In the genomic region with DNA sequence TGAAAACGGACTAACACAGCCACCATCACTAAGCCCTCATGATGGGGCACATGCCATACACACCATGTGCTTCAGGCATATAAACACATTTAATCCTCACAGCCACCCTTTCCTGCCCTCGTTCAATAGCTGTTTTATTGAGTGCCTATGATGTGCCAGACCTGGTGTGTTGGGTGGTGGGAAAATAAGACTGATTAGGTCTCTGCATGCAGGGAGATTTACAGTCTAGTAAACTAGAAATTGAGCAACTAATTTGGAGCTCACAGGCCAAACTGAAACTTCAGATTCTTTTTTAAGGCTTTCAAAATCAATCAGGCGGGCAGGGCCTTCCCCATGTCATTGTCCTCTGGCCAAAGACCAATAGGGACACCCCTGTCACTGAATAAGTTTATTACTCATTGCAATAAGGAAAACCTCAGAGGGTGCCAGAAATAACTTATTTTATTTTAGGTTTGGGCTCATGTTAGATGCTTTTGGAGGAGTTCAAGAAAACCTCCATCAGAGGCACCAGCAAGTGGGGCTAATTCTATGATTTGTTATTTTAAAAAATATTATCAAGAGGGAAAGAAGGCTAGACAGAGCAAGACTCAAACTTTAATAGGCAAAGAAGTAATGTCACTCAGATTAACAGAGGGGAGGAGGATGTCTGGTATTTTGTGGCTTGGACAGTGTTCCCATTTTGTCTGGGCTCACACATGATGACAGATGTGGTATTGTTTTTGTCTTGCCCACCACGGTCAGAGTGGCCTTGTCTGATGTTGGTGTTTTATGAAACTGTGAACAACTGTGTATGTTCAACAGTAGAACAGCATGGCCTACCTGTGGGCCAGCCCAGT, we compare ENCODE assay signal across 10 cellular contexts. TPM values are rescaled to one million over a fixed set of nuclear protein-coding genes. Genes with fewer than 3 reads are reported as not detected.
DNase-seq lines count a peak whose midpoint lies in the region; ATAC-seq, FAIRE-seq and TF ChIP-seq lines count a peak whose summit lies in the region.
"Had no signal": no experiment of that assay in that cellular context is flagged by ENCODE, and none has a peak within 500 bp of the region (broad histone marks: within the 10 kb centered on the region; RNA-seq: fewer than 3 reads in every experiment).

No MANE protein-coding gene starts in this region.

- peak overlapping the region; percentile 36 for H2AFZ ChIP-seq in GM12878 (ENCODE audit: control insufficient read depth, low read depth, low read length)

- no peak for TF ChIP-seq CTCF in GM12878 (IDR thresholded peaks at IDR 0.05 in 2 of 3, conservative IDR thresholded peaks at IDR 0.05 in 1 of 3; ENCODE audit: control insufficient read depth in 2 of 3, extremely low read depth in 1 of 3, insufficient read depth in 1 of 3, low read depth in 3 of 3, low read length in 3 of 3)
- TF ChIP-seq CTCF in thyroid gland (IDR thresholded peaks at IDR 0.05) = no peak
- no peak for TF ChIP-seq CTCF in Peyer's patch (IDR thresholded peaks at IDR 0.05)
- TF ChIP-seq CTCF in foreskin keratinocyte (conservative IDR thresholded peaks at IDR 0.05) = no peak

- no peaks in the 10 kb centered on the region for H4K20me1 ChIP-seq in GM12878 (ENCODE audit: control insufficient read depth, insufficient read depth)

- DNase-seq in GM12878 (ENCODE audit: low read depth, low spot score) (peak; percentile 94), thyroid gland (no peak), Peyer's patch (no peak), NCI-H524 (lab: John Stamatoyannopoulos, UW) (no peak), foreskin keratinocyte (no peak)
- DNase-seq: gastrocnemius medialis had no signal

- peak overlapping the region; percentile 1; the same call in 1 of the 2 replicates for H3K4me3 ChIP-seq in GM12878
- no peak overlapping the region for H3K4me3 ChIP-seq in thyroid gland (replicated peaks in 1 of 3)
- H3K4me3 ChIP-seq in Peyer's patch = no peak overlapping the region
- H3K4me3 ChIP-seq: gastrocnemius medialis had no signal

- peaks cover 0 to 14% of the 10 kb centered on the region in 2 experiments; a peak in 2 of 4 replicates for H3K36me3 ChIP-seq in GM12878 (ENCODE audit: control insufficient read depth in 2 of 2, insufficient read depth in 2 of 2, low read length in 1 of 2)
- peaks cover 0 to 4% of the 10 kb centered on the region in 2 donors for H3K36me3 ChIP-seq in thyroid gland
- H3K36me3 ChIP-seq in Peyer's patch = peaks cover 0 to 30% (median 0%) of the 10 kb centered on the region in 3 donors

- CTCF ChIA-PET in GM12878 (lab: Yijun Ruan, JAX) = interaction anchor here (0.6 to 2.1 kb wide), 6 partner anchors 11 to 52 kb away, joined by 3 to 18 read pairs (median 8); a partner anchor contains a TSS

- H3K27ac ChIP-seq in GM12878 (ENCODE audit: control insufficient read depth, insufficient read depth) = peak overlapping the region; percentile 93
- no peak overlapping the region for H3K27ac ChIP-seq in thyroid gland
- H3K27ac ChIP-seq in Peyer's patch = no peak overlapping the region
- no peak overlapping the region for H3K27ac ChIP-seq in foreskin keratinocyte
- H3K27ac ChIP-seq: gastrocnemius medialis had no signal

- peaks cover 12% of the 10 kb centered on the region; the same call in 2 of the 3 replicates for H3K9me3 ChIP-seq in GM12878 (replicated peaks; ENCODE audit: control insufficient read depth, insufficient read depth, low read length)
- no peaks in the 10 kb centered on the region for H3K9me3 ChIP-seq in thyroid gland
- H3K9me3 ChIP-seq in Peyer's patch = no peaks in the 10 kb centered on the region
- H3K9me3 ChIP-seq: gastrocnemius medialis had no signal

- H3K27me3 ChIP-seq in GM12878 (replicated peaks in 1 of 2; ENCODE audit: control insufficient read depth in 2 of 2, insufficient read depth in 2 of 2, low read length in 1 of 2) = no peaks in the 10 kb centered on the region
- no peaks in the 10 kb centered on the region for H3K27me3 ChIP-seq in thyroid gland
- H3K27me3 ChIP-seq in Peyer's patch = no peaks in the 10 kb centered on the region
- no peaks in the 10 kb centered on the region for H3K27me3 ChIP-seq in foreskin keratinocyte
- H3K27me3 ChIP-seq: gastrocnemius medialis had no signal

- peak in 1 of 2 experiments; percentile 79; a peak in 3 of 4 replicates for TF ChIP-seq EP300 in GM12878 (IDR thresholded peaks at IDR 0.05; ENCODE audit: borderline replicate concordance in 1 of 2, control insufficient read depth in 1 of 2, low read depth in 2 of 2, low read length in 2 of 2)

- TF ChIP-seq POLR2A in GM12878 (IDR thresholded peaks at IDR 0.05; ENCODE audit: low read depth, low read length) (peak; percentile 65), thyroid gland (IDR thresholded peaks at IDR 0.05) (no peak), Peyer's patch (IDR thresholded peaks at IDR 0.05) (no peak)

- SMC1A ChIA-PET in GM12878 (lab: Charles Lee; ENCODE audit: uncharacterized antibody, unreplicated experiment) = interaction anchor here (0.7 to 2.6 kb wide), 10 partner anchors 11 to 1557 kb away, joined by 3 to 24 read pairs (median 4); a partner anchor contains a TSS

- in situ Hi-C loops in GM12878 (cut with MboI) = loop anchor here (25.0 kb wide), 2 partner anchors 1367 to 1558 kb away; no protein-coding TSS in a partner anchor

- peak; percentile 92 for FAIRE-seq in GM12878 (lab: Jason Lieb, UNC)
- FAIRE-seq: astrocyte had no signal

- RAD21 ChIA-PET in GM12878 (lab: Charles Lee; ENCODE audit: unreplicated experiment) = interaction anchor here (1.1 to 4.5 kb wide), 7 partner anchors 9 to 52 kb away, joined by 3 to 42 read pairs (median 6); a partner anchor contains a TSS

- H3K79me2 ChIP-seq in GM12878 (ENCODE audit: control insufficient read depth, insufficient read depth, low read length) = peaks cover 6% of the 10 kb centered on the region

- intact Hi-C loops in GM12878 (cut with micrococcal nuclease; ENCODE audit: unreplicated experiment) = no loop called here
- intact Hi-C loops in thyroid gland (cut with DNase I) = no loop called here

- peak overlapping the region; percentile 49 for H3K9ac ChIP-seq in GM12878 (ENCODE audit: control insufficient read depth, insufficient read depth, low read length)

- peak overlapping the region; percentile 78 for H3K4me2 ChIP-seq in GM12878 (ENCODE audit: control insufficient read depth, insufficient read depth)

- BruUV-seq in GM12878 (replicated peaks; lab: Mats Ljungman, UMichigan) = no TSS peak

- H3K4me1 ChIP-seq in GM12878 (ENCODE audit: control insufficient read depth, insufficient read depth, low read length) (peaks cover 41% of the 10 kb centered on the region), thyroid gland (peaks cover 0 to 7% of the 10 kb centered on the region in 2 donors), Peyer's patch (no peaks in the 10 kb centered on the region), foreskin keratinocyte (no peaks in the 10 kb centered on the region)
- H3K4me1 ChIP-seq: gastrocnemius medialis had no signal

- 0% methylated on average over 4 of the region's 4 CpGs for WGBS in GM12878 (ENCODE audit: insufficient coverage, insufficient replicate concordance, low lambda C conversion rate, missing lambda C conversion rate)
- WGBS in thyroid gland, 2 donors = 82 to 85% methylated on average over 4 of the region's 4 CpGs

- POLR2A ChIA-PET in GM12878 (lab: Charles Lee) = interaction anchor here (0.5 to 4.6 kb wide), 7 partner anchors 11 to 1615 kb away, joined by 3 to 40 read pairs (median 5); a partner anchor contains a TSS

- ATAC-seq in GM18858 (IDR thresholded peaks at IDR 0.05; ENCODE audit: unreplicated experiment) (peak; percentile 86), GM21360 (IDR thresholded peaks at IDR 0.05; ENCODE audit: unreplicated experiment) (peak; percentile 88), HG03108 (IDR thresholded peaks at IDR 0.05; ENCODE audit: unreplicated experiment) (peak; percentile 89), GM12878 (peak; percentile 93), foreskin keratinocyte (no peak)
- ATAC-seq: gastrocnemius medialis had no signal

- no peak for TF ChIP-seq RAD21 in GM12878 (IDR thresholded peaks at IDR 0.05; ENCODE audit: insufficient read depth, low read depth, low read length)

TF ChIP-seq in GM12878, 131 proteins besides CTCF, POLR2A, EP300 and RAD21 (continues in another document):
- peak; percentile 55 to 70; a peak in 3 of 4 replicates for TF ChIP-seq BHLHE40 (IDR thresholded peaks at IDR 0.05; ENCODE audit: borderline replicate concordance in 1 of 2, low read depth in 2 of 2, low read length in 1 of 2)
- TF ChIP-seq, protein P1, sequence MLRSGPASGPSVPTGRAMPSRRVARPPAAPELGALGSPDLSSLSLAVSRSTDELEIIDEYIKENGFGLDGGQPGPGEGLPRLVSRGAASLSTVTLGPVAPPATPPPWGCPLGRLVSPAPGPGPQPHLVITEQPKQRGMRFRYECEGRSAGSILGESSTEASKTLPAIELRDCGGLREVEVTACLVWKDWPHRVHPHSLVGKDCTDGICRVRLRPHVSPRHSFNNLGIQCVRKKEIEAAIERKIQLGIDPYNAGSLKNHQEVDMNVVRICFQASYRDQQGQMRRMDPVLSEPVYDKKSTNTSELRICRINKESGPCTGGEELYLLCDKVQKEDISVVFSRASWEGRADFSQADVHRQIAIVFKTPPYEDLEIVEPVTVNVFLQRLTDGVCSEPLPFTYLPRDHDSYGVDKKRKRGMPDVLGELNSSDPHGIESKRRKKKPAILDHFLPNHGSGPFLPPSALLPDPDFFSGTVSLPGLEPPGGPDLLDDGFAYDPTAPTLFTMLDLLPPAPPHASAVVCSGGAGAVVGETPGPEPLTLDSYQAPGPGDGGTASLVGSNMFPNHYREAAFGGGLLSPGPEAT (IDR thresholded peaks at IDR 0.05; ENCODE audit: low read depth) = peak; percentile 77

RNA-seq across cellular contexts. Expression of a gene that starts 12.0 kb away (rescaled TPM):
- total RNA-seq in GM12878 (2013; cell fraction: nucleolus; rRNA removed) = 32.2 and 34.9 TPM in 2 replicates
- total RNA-seq in GM12878 (2014; rRNA removed) (10.6 and 12.3 TPM in 2 replicates), GM12878 (2014; rRNA removed; fragmentation: Illumina TruSeq; extraction: Trizol) (7.2 TPM in 2 replicates), GM12878 (2021) (12.5 and 14.4 TPM in 2 replicates), thyroid gland (10 to 100 TPM; 13.2 to 16.3 (median 13.4) TPM), Peyer's patch (10 to 100 TPM; 10.5 to 32.9 (median 16.1) TPM), foreskin keratinocyte (39.6 and 44.8 TPM in 2 replicates)
- polyA plus RNA-seq in GM12878 (2011; ENCODE audit: low read depth) = 4.2 TPM
- polyA plus RNA-seq in GM12878 (2011; rRNA removed) (12.5 and 21.8 TPM in 2 replicates), GM12878 (2014; fragmentation: Illumina TruSeq; extraction: Trizol) (11.3 and 14.8 TPM in 2 replicates), GM12878 (2014; fragmentation: Nextera tagmentation; extraction: Ambion mirVana) (1 to 10 TPM; 2.3 to 3.3 TPM), GM12878 (2014; rRNA removed) (12.5 and 14.5 TPM in 2 replicates), GM12878 (2016; fragmentation: Nextera tagmentation; extraction: Ambion mirVana) (10 to 100 TPM; 11.0 to 15.5 TPM), foreskin keratinocyte (26.0 and 29.7 TPM in 2 replicates)
- 19.0 and 20.8 TPM in 2 replicates for polyA plus RNA-seq in GM12878 (2011; cell fraction: cytosol; rRNA removed)
- polyA plus RNA-seq in GM12878 (2011; cell fraction: nucleus; rRNA removed) = 10.5 and 14.0 TPM in 2 replicates
- 9.5 and 10.9 TPM in 2 replicates for polyA plus RNA-seq in GM12878 (2012)
- 24.3 and 33.7 TPM in 2 replicates for polyA minus RNA-seq in GM12878 (2011; rRNA and poly(A)+ RNA removed)
- 9.3 and 11.1 TPM in 2 replicates for polyA minus RNA-seq in GM12878 (2011; cell fraction: cytosol; rRNA and poly(A)+ RNA removed)
- 8.7 and 18.8 TPM in 2 replicates for polyA minus RNA-seq in GM12878 (2011; cell fraction: nucleus; rRNA and poly(A)+ RNA removed)
